Comparison of ENCODE assay signal across 8 cellular contexts in genomic region chr7:12212051-12212485, GRCh38. TPM values are rescaled to one million over a fixed set of nuclear protein-coding genes. Genes with fewer than 3 reads are reported as not detected.
DNase-seq lines count a peak whose midpoint lies in the region; ATAC-seq, FAIRE-seq and TF ChIP-seq lines count a peak whose summit lies in the region.

No MANE protein-coding gene starts in this region.

- no peaks in the 10 kb centered on the region for H3K9me3 ChIP-seq in keratinocyte (ENCODE audit: control insufficient read depth, low read depth, low read length)
- H3K9me3 ChIP-seq in subcutaneous abdominal adipose tissue (ENCODE audit: control insufficient read depth in 5 of 5, low read length in 5 of 5) = no peaks in the 10 kb centered on the region

- no peak for TF ChIP-seq CTCF in keratinocyte (optimal IDR thresholded peaks at IDR 0.05 in 1 of 3, IDR thresholded peaks at IDR 0.05 in 1 of 3, conservative IDR thresholded peaks at IDR 0.05 in 1 of 3; ENCODE audit: extremely low read depth in 1 of 3, insufficient read depth in 2 of 3, low read length in 3 of 3)

- peak overlapping the region; percentile 95 for H2AFZ ChIP-seq in keratinocyte (ENCODE audit: control insufficient read depth, low read length)

- ATAC-seq in activated naive CD8-positive, alpha-beta T cell treated with anti-CD3 and anti-CD28 coated beads, Interleukin-2, amount 10 ng/mL, durations not matched to agents 7 days and 5 days (ENCODE audit: low read depth) = no peak
- ATAC-seq in HG02970 (IDR thresholded peaks at IDR 0.05; ENCODE audit: low FRiP score, unreplicated experiment) = no peak

- H3K27me3 ChIP-seq in keratinocyte (ENCODE audit: control insufficient read depth, extremely low read depth, insufficient read depth, low read length) = peaks cover 4% of the 10 kb centered on the region
- H3K27me3 ChIP-seq in subcutaneous abdominal adipose tissue (ENCODE audit: control insufficient read depth in 5 of 5, insufficient read depth in 4 of 5, low read length in 5 of 5) = no peaks in the 10 kb centered on the region

- POLR2A ChIA-PET in activated naive CD8-positive, alpha-beta T cell treated with anti-CD3 and anti-CD28 coated beads, Interleukin-2, amount 10 ng/mL, durations not matched to agents 7 days and 5 days (lab: Charles Lee) = interaction anchor here (0.6 to 2.3 kb wide), 11 partner anchors 8 to 111 kb away, joined by 3 to 21 read pairs (median 5); no protein-coding TSS in a partner anchor

- H3K27ac Mint-ChIP-seq in activated naive CD8-positive, alpha-beta T cell treated with anti-CD3 and anti-CD28 coated beads, Interleukin-2, amount 10 ng/mL, durations not matched to agents 7 days and 5 days = peak overlapping the region; percentile 95

- H3K36me3 Mint-ChIP-seq in activated naive CD8-positive, alpha-beta T cell treated with anti-CD3 and anti-CD28 coated beads, Interleukin-2, amount 10 ng/mL, durations not matched to agents 7 days and 5 days = peaks cover 27% of the 10 kb centered on the region

- DNase-seq in EL (peak; percentile 10), NCI-H1105 (lab: John Stamatoyannopoulos, UW) (peak; percentile 47), keratinocyte (ENCODE audit: low read depth, low spot score) (no peak), NCI-H1436 (lab: John Stamatoyannopoulos, UW) (no peak)
- DNase-seq in activated naive CD8-positive, alpha-beta T cell treated with anti-CD3 and anti-CD28 coated beads, Interleukin-2, amount 10 ng/mL, durations not matched to agents 7 days and 5 days = no peak
- no peak for DNase-seq in activated effector memory CD4-positive, alpha-beta T cell treated with Interleukin-2 at 50 U/mL for 16 hours

- H3K36me3 ChIP-seq in keratinocyte (ENCODE audit: control insufficient read depth in 2 of 2, extremely low read depth in 1 of 2, insufficient read depth in 2 of 2, low read length in 2 of 2) (no peaks in the 10 kb centered on the region), subcutaneous abdominal adipose tissue (ENCODE audit: control insufficient read depth in 5 of 5, insufficient read depth in 5 of 5, low read length in 5 of 5) (peaks cover 0 to 13% (median 2%) of the 10 kb centered on the region in 5 donors)

- H3K79me2 ChIP-seq in keratinocyte (ENCODE audit: control insufficient read depth, insufficient read depth, low read length) = peaks cover 14% of the 10 kb centered on the region

- no peaks in the 10 kb centered on the region for H4K20me1 ChIP-seq in keratinocyte (ENCODE audit: control insufficient read depth, extremely low read depth, insufficient read depth, low read length)

- peak; percentile 9 for FAIRE-seq in keratinocyte (lab: Jason Lieb, UNC)

- H3K9me3 Mint-ChIP-seq in activated naive CD8-positive, alpha-beta T cell treated with anti-CD3 and anti-CD28 coated beads, Interleukin-2, amount 10 ng/mL, durations not matched to agents 7 days and 5 days = no peaks in the 10 kb centered on the region

- H3K27ac ChIP-seq in keratinocyte (ENCODE audit: control insufficient read depth, insufficient read depth, low read length) (peak overlapping the region; percentile 86), subcutaneous abdominal adipose tissue (ENCODE audit: low read depth, low read length) (peak overlapping the region; percentile 92)

- H3K9ac ChIP-seq in keratinocyte (ENCODE audit: control insufficient read depth, extremely low read depth, insufficient read depth, low read length) (peak overlapping the region; percentile 92), subcutaneous abdominal adipose tissue (ENCODE audit: low read length in 5 of 5) (peak overlapping the region; percentile 73 to 99 (median 96))

- dilution Hi-C loops in keratinocyte (cut with MboI; ENCODE audit: extremely low pct_ligation_motif_present, low sequenced_read_pairs) = no loop called here

- peak overlapping the region; percentile 94 for H3K4me2 ChIP-seq in keratinocyte (ENCODE audit: control insufficient read depth, extremely low read depth, insufficient read depth, low read depth, low read length)

- peak overlapping the region; percentile 94 for H3K4me3 Mint-ChIP-seq in activated naive CD8-positive, alpha-beta T cell treated with anti-CD3 and anti-CD28 coated beads, Interleukin-2, amount 10 ng/mL, durations not matched to agents 7 days and 5 days

- peaks cover 9% of the 10 kb centered on the region for H3K27me3 Mint-ChIP-seq in activated naive CD8-positive, alpha-beta T cell treated with anti-CD3 and anti-CD28 coated beads, Interleukin-2, amount 10 ng/mL, durations not matched to agents 7 days and 5 days

- H3K4me1 ChIP-seq in keratinocyte (ENCODE audit: control insufficient read depth, extremely low read depth, insufficient read depth, low read length) = peaks cover 11% of the 10 kb centered on the region
- H3K4me1 ChIP-seq in subcutaneous abdominal adipose tissue (ENCODE audit: control insufficient read depth in 5 of 5, insufficient read depth in 5 of 5, low read length in 5 of 5) = peaks cover 5 to 19% (median 16%) of the 10 kb centered on the region in 5 donors

- H3K9me1 ChIP-seq in keratinocyte (ENCODE audit: control insufficient read depth, extremely low read depth, insufficient read depth, low read length) = no peaks in the 10 kb centered on the region

- H3K4me3 ChIP-seq in keratinocyte (ENCODE audit: control insufficient read depth in 2 of 3, extremely low read depth in 1 of 3, insufficient read depth in 2 of 3, low read depth in 1 of 3, low read length in 3 of 3) (peak overlapping the region; percentile 90 to 96 (median 92)), subcutaneous abdominal adipose tissue (ENCODE audit: low read depth in 1 of 5, low read length in 5 of 5) (peak overlapping the region; percentile 77 to 100 (median 85))

- peaks cover 38% of the 10 kb centered on the region for H3K4me1 Mint-ChIP-seq in activated naive CD8-positive, alpha-beta T cell treated with anti-CD3 and anti-CD28 coated beads, Interleukin-2, amount 10 ng/mL, durations not matched to agents 7 days and 5 days

RNA-seq across cellular contexts. Expression of gene TMEM106B, which starts 1.0 kb away (rescaled TPM):
- total RNA-seq in activated naive CD8-positive, alpha-beta T cell treated with anti-CD3 and anti-CD28 coated beads, Interleukin-2, amount 10 ng/mL, durations not matched to agents 7 days and 5 days = 10 to 100 TPM; 45.7 to 48.8 TPM
- polyA plus RNA-seq in keratinocyte = 23.4 to 32.9 TPM (median 24.6 TPM) in 3 replicates
- polyA plus RNA-seq in keratinocyte (2011; ENCODE audit: low read depth) = 14.0 TPM
- polyA plus RNA-seq in keratinocyte (2011; cell fraction: cytosol; rRNA removed) = 15.2 and 31.9 TPM in 2 replicates
- 22.4 and 27.9 TPM in 2 replicates for polyA plus RNA-seq in keratinocyte (2011; cell fraction: nucleus; rRNA removed)
- 17.3 and 18.5 TPM in 2 replicates for polyA plus RNA-seq in keratinocyte (2012; ENCODE audit: low replicate concordance)
- 7.1 to 35.9 TPM (median 18.6 TPM) in 3 replicates for polyA minus RNA-seq in keratinocyte
- polyA minus RNA-seq in keratinocyte (2011; cell fraction: cytosol; rRNA and poly(A)+ RNA removed) = 33.8 TPM
- polyA minus RNA-seq in keratinocyte (2011; cell fraction: nucleus; rRNA and poly(A)+ RNA removed) = 20.5 and 38.5 TPM in 2 replicates

Comparison
In these comparisons a context has a peak if more than half of its experiments do, and no peak if none do; other contexts are left out.
1. DNase-seq: peak in EL (single experiment) and NCI-H1105 (single experiment); none in activated naive CD8-positive, alpha-beta T cell treated with anti-CD3 and anti-CD28 coated beads, Interleukin-2, amount 10 ng/mL, durations not matched to agents 7 days and 5 days (single experiment), keratinocyte (single experiment), activated effector memory CD4-positive, alpha-beta T cell treated with Interleukin-2 at 50 U/mL for 16 hours (single experiment) and NCI-H1436 (single experiment).